8 cellular contexts compared by ENCODE assay signal in genomic region chr16:2159052-2159838, GRCh38. TPM values are rescaled to one million over a fixed set of nuclear protein-coding genes. Genes with fewer than 3 reads are reported as not detected.
DNase-seq lines count a peak whose midpoint lies in the region; ATAC-seq, FAIRE-seq and TF ChIP-seq lines count a peak whose summit lies in the region.

No MANE protein-coding gene starts in this region.

- no peak overlapping the region for H3K4me3 ChIP-seq in A549
- H3K4me3 ChIP-seq in OCI-LY3 (ENCODE audit: low read length) = peak overlapping the region; percentile 45
- H3K4me3 ChIP-seq in esophagus (ENCODE audit: low read depth in 1 of 2, low read length in 2 of 2) = peak overlapping the region; percentile 4 to 14
- no peak overlapping the region for H3K4me3 ChIP-seq in neural progenitor cell

- H3K9me3 ChIP-seq in A549 (no peaks in the 10 kb centered on the region), OCI-LY3 (ENCODE audit: insufficient read depth, low read length) (no peaks in the 10 kb centered on the region), esophagus (ENCODE audit: control insufficient read depth in 2 of 2, insufficient read depth in 1 of 2, low read depth in 1 of 2, low read length in 1 of 2) (no peaks in the 10 kb centered on the region), neural progenitor cell (ENCODE audit: low read depth) (no peaks in the 10 kb centered on the region)

- H3K4me1 ChIP-seq in A549 = peaks cover 48% of the 10 kb centered on the region
- peaks cover 35% of the 10 kb centered on the region for H3K4me1 ChIP-seq in OCI-LY3 (ENCODE audit: low read length)
- peaks cover 27 to 64% of the 10 kb centered on the region in 2 donors for H3K4me1 ChIP-seq in esophagus (ENCODE audit: control insufficient read depth in 2 of 2, insufficient read depth in 2 of 2, low read length in 1 of 2)
- peaks cover 25% of the 10 kb centered on the region for H3K4me1 ChIP-seq in neural progenitor cell

- H3K79me2 ChIP-seq in OCI-LY3 (ENCODE audit: low read length) (peaks cover 91% of the 10 kb centered on the region), neural progenitor cell (ENCODE audit: low read depth) (peaks cover 89% of the 10 kb centered on the region)

- H3K9ac ChIP-seq in OCI-LY3 (ENCODE audit: low read length) = peak overlapping the region; percentile 36; the same call in 1 of the 2 replicates
- peak overlapping the region; percentile 59 for H3K9ac ChIP-seq in neural progenitor cell

- H3K4me1 Mint-ChIP-seq in neural progenitor cell = peaks cover 34% of the 10 kb centered on the region

- WGBS in A549 (ENCODE audit: missing lambda C conversion rate) = 56% methylated on average over 22 of the region's 28 CpGs
- WGBS in esophagus, 2 donors = 39 to 57% methylated on average over 25 to 28 of the region's 28 CpGs

- H3F3A ChIP-seq in neural progenitor cell (ENCODE audit: low read depth) = peaks cover 18% of the 10 kb centered on the region

- H3K27ac ChIP-seq in A549 (peak overlapping the region; percentile 3 to 94; a peak in 5 of 6 replicates), OCI-LY3 (ENCODE audit: low read length) (no peak overlapping the region), esophagus (ENCODE audit: low read depth in 2 of 2, low read length in 1 of 2) (peak overlapping the region; percentile 65 to 82), neural progenitor cell (peak overlapping the region; percentile 37)

- H3K4me2 ChIP-seq in A549 (peak overlapping the region; percentile 98), OCI-LY3 (ENCODE audit: low read length) (peak overlapping the region; percentile 63), neural progenitor cell (no peak overlapping the region)

- H3K27me3 Mint-ChIP-seq in neural progenitor cell (ENCODE audit: insufficient read depth, low read depth) = peaks cover 5% of the 10 kb centered on the region

- peak overlapping the region; percentile 85 for H3K27ac Mint-ChIP-seq in neural progenitor cell

- DNase-seq in A549 (ENCODE audit: low read depth in 1 of 2, low spot score in 1 of 2) (peak in 1 of 2 experiments; percentile 57), neural progenitor cell (ENCODE audit: low spot score) (peak; percentile 29), NCI-H187 (lab: John Stamatoyannopoulos, UW) (no peak), GDM1 (lab: John Stamatoyannopoulos, UW) (no peak)
- no peak for DNase-seq in effector CD4-positive, alpha-beta T cell

- CTCF ChIA-PET in A549 (lab: Yijun Ruan, JAX) = interaction anchor here (1.0 to 1.2 kb wide), 2 partner anchors 36 to 57 kb away, joined by 3 to 4 read pairs; no protein-coding TSS in a partner anchor

- H3K36me3 Mint-ChIP-seq in neural progenitor cell = peaks cover 2% of the 10 kb centered on the region

- no peak for TF ChIP-seq CTCF in A549 (IDR thresholded peaks at IDR 0.05)
- no peak for TF ChIP-seq CTCF in OCI-LY3 (IDR thresholded peaks at IDR 0.05; ENCODE audit: low read depth, low read length)
- TF ChIP-seq CTCF in neural progenitor cell (IDR thresholded peaks at IDR 0.05) = no peak

- H3K27me3 ChIP-seq in OCI-LY3 (ENCODE audit: low read depth, low read length) (no peaks in the 10 kb centered on the region), esophagus (ENCODE audit: control insufficient read depth in 1 of 2, insufficient read depth in 2 of 2, low read length in 2 of 2) (no peaks in the 10 kb centered on the region), neural progenitor cell (no peaks in the 10 kb centered on the region)

- TF ChIP-seq RAD21 in A549 (conservative IDR thresholded peaks at IDR 0.05 in 1 of 2, IDR thresholded peaks at IDR 0.05 in 1 of 2) = no peak

- no peak for TF ChIP-seq POLR2A in A549 (IDR thresholded peaks at IDR 0.05; ENCODE audit: low read length)

- no peak overlapping the region for H2AFZ ChIP-seq in OCI-LY3 (ENCODE audit: low read depth, low read length)
- no peak overlapping the region for H2AFZ ChIP-seq in neural progenitor cell (replicated peaks)

- H3K4me3 Mint-ChIP-seq in neural progenitor cell = peak overlapping the region; percentile 64

- H3K36me3 ChIP-seq in OCI-LY3 (replicated peaks; ENCODE audit: low read depth, low read length) = peaks cover 31% of the 10 kb centered on the region
- peaks cover 0 to 4% of the 10 kb centered on the region in 2 donors for H3K36me3 ChIP-seq in esophagus (ENCODE audit: control insufficient read depth in 2 of 2, insufficient read depth in 2 of 2, low read length in 1 of 2)
- no peaks in the 10 kb centered on the region for H3K36me3 ChIP-seq in neural progenitor cell

- ATAC-seq in A549 (no peak), HG02571 (IDR thresholded peaks at IDR 0.05; ENCODE audit: unreplicated experiment) (no peak)

- no peak for TF ChIP-seq EP300 in A549 (IDR thresholded peaks at IDR 0.05)

- no peak for FAIRE-seq in A549 (lab: Jason Lieb, UNC)

- H4K20me1 ChIP-seq in OCI-LY3 (ENCODE audit: insufficient read depth, low read length) = peaks cover 28% of the 10 kb centered on the region
- peaks cover 77% of the 10 kb centered on the region for H4K20me1 ChIP-seq in neural progenitor cell (ENCODE audit: low read depth)

- no peaks in the 10 kb centered on the region for H3K9me3 Mint-ChIP-seq in neural progenitor cell

- POLR2A ChIA-PET in A549 (lab: Yijun Ruan, JAX) = no interaction called here

TF ChIP-seq in A549, 52 proteins besides CTCF, POLR2A, EP300 and RAD21:
- TF ChIP-seq MAFK (IDR thresholded peaks at IDR 0.05; ENCODE audit: partially characterized antibody) = no peak
- no peak for TF ChIP-seq HMGXB4 (CRISPR knock-in tag; IDR thresholded peaks at IDR 0.05; ENCODE audit: borderline replicate concordance)

RNA-seq across cellular contexts. Expression of gene TRAF7, which starts 3.7 kb away (rescaled TPM):
- polyA plus RNA-seq in A549 (2011; rRNA removed) (31.9 and 32.0 TPM in 2 replicates), A549 (2017; fragmentation: RNase III; extraction: RNeasy Plus Mini Kit Qiagen cat#74134 plus additional on column Dnase treatment) (47.6 to 50.0 TPM (median 48.1 TPM) in 3 replicates), esophagus (10 to 100 TPM; 40.1 to 41.5 TPM)
- polyA plus RNA-seq in A549 (2012; cell fraction: cytosol; rRNA removed) = 59.4 and 81.6 TPM in 2 replicates
- 96.9 and 136 TPM in 2 replicates for polyA plus RNA-seq in A549 (2012; cell fraction: nucleus; rRNA removed)
- polyA minus RNA-seq in A549 (2011; rRNA and poly(A)+ RNA removed) = 63.1 and 78.1 TPM in 2 replicates
- 24.1 and 63.6 TPM in 2 replicates for total RNA-seq in neural progenitor cell (ENCODE audit: low replicate concordance)

RNA-seq across cellular contexts. Expression of gene RAB26, which starts 10.8 kb away (rescaled TPM):
- polyA plus RNA-seq in A549 (2011; rRNA removed) (6.7 and 7.5 TPM in 2 replicates), A549 (2017; fragmentation: RNase III; extraction: RNeasy Plus Mini Kit Qiagen cat#74134 plus additional on column Dnase treatment) (5.7 to 7.3 TPM (median 6.7 TPM) in 3 replicates), esophagus (1 to 10 TPM; 1.1 to 4.7 TPM)
- 11.2 and 11.5 TPM in 2 replicates for polyA plus RNA-seq in A549 (2012; cell fraction: cytosol; rRNA removed)
- 35.3 and 39.5 TPM in 2 replicates for polyA plus RNA-seq in A549 (2012; cell fraction: nucleus; rRNA removed)
- 4.5 and 7.8 TPM in 2 replicates for polyA minus RNA-seq in A549 (2011; rRNA and poly(A)+ RNA removed)
- 2.1 and 4.4 TPM in 2 replicates for total RNA-seq in neural progenitor cell (ENCODE audit: low replicate concordance)

RNA-seq across cellular contexts. Expression of gene PKD1, which starts 23.5 kb away (rescaled TPM):
- polyA plus RNA-seq in A549 (2011; rRNA removed) = 11.5 and 17.3 TPM in 2 replicates
- polyA plus RNA-seq in A549 (2012; cell fraction: cytosol; rRNA removed) = 50.6 and 78.8 TPM in 2 replicates
- 342 and 597 TPM in 2 replicates for polyA plus RNA-seq in A549 (2012; cell fraction: nucleus; rRNA removed)
- 38.4 to 39.7 TPM (median 39.2 TPM) in 3 replicates for polyA plus RNA-seq in A549 (2017; fragmentation: RNase III; extraction: RNeasy Plus Mini Kit Qiagen cat#74134 plus additional on column Dnase treatment)
- 16.9 and 26.0 TPM in 2 replicates for polyA minus RNA-seq in A549 (2011; rRNA and poly(A)+ RNA removed)
- 10 to 100 TPM; 40.5 to 78.0 TPM for polyA plus RNA-seq in esophagus
- 16.9 and 73.4 TPM in 2 replicates for total RNA-seq in neural progenitor cell (ENCODE audit: low replicate concordance)

RNA-seq across cellular contexts. Expression of gene CASKIN1, which starts 37.2 kb away (rescaled TPM):
- polyA plus RNA-seq in A549 (2011; rRNA removed) (0.13 and 0.27 TPM in 2 replicates), A549 (2017; fragmentation: RNase III; extraction: RNeasy Plus Mini Kit Qiagen cat#74134 plus additional on column Dnase treatment) (0.72 to 1.0 TPM (median 0.87 TPM) in 3 replicates), esophagus (under 1 TPM; 0.29 to 0.81 TPM)
- polyA plus RNA-seq in A549 (2012; cell fraction: cytosol; rRNA removed) = 0.75 and 1.2 TPM in 2 replicates
- polyA plus RNA-seq in A549 (2012; cell fraction: nucleus; rRNA removed) = 4.4 and 5.5 TPM in 2 replicates
- polyA minus RNA-seq in A549 (2011; rRNA and poly(A)+ RNA removed) = 0.58 and 0.95 TPM in 2 replicates
- total RNA-seq in neural progenitor cell (ENCODE audit: low replicate concordance) = 1.6 and 9.0 TPM in 2 replicates

RNA-seq across cellular contexts. Expression of gene MLST8, which starts 46.0 kb away (rescaled TPM):
- 46.8 and 49.5 TPM in 2 replicates for polyA plus RNA-seq in A549 (2011; rRNA removed)
- polyA plus RNA-seq in A549 (2012; cell fraction: cytosol; rRNA removed) = 104 and 110 TPM in 2 replicates
- polyA plus RNA-seq in A549 (2012; cell fraction: nucleus; rRNA removed) = 151 and 193 TPM in 2 replicates
- polyA plus RNA-seq in A549 (2017; fragmentation: RNase III; extraction: RNeasy Plus Mini Kit Qiagen cat#74134 plus additional on column Dnase treatment) = 48.4 to 53.9 TPM (median 50.4 TPM) in 3 replicates
- polyA minus RNA-seq in A549 (2011; rRNA and poly(A)+ RNA removed) = 56.8 and 69.3 TPM in 2 replicates
- 10 to 100 TPM; 27.8 to 38.3 TPM for polyA plus RNA-seq in esophagus
- 24.9 and 89.0 TPM in 2 replicates for total RNA-seq in neural progenitor cell (ENCODE audit: low replicate concordance)

Comparison
In these comparisons a context has a peak if more than half of its experiments do, and no peak if none do; other contexts are left out.
1. H3K4me3 ChIP-seq: peak in OCI-LY3 (single experiment) and esophagus (2 of 2); none in A549 (single experiment) and neural progenitor cell (single experiment).